8 cellular contexts compared by ENCODE assay signal in genomic region chr2:48529676-48530032, GRCh38. TPM values are rescaled to one million over a fixed set of nuclear protein-coding genes. Genes with fewer than 3 reads are reported as not detected.
A peak's percentile ranks its signal among the peaks of the same experiment; 100 is the strongest.
DNase-seq lines count a peak whose midpoint lies in the region; ATAC-seq and TF ChIP-seq lines count a peak whose summit lies in the region.

No MANE protein-coding gene starts in this region.

- H3K27me3 ChIP-seq in ACC112 (ENCODE audit: insufficient read depth, low read length) (no peaks in the 10 kb centered on the region), HCT116 (ENCODE audit: insufficient read depth, low read length) (no peaks in the 10 kb centered on the region), iPS DF 6.9 (ENCODE audit: control insufficient read depth, insufficient read depth, low read length) (no peaks in the 10 kb centered on the region)

- H3K4me3 ChIP-seq in ACC112 (ENCODE audit: low read depth, low read length) (peak overlapping the region; percentile 86), HCT116 (replicated peaks in 1 of 2; ENCODE audit: low read depth in 1 of 2, low read length in 2 of 2) (no peak overlapping the region), iPS DF 6.9 (ENCODE audit: low read length) (peak overlapping the region; percentile 28; the same call in 1 of the 2 replicates)

- H3K9me3 Mint-ChIP-seq in activated T-cell treated with anti-CD3 and anti-CD28 coated beads, Interleukin-2, amount 50 U/mL, for 72 hours, result no peaks in the 10 kb centered on the region

- RAD21 ChIA-PET in HCT116 (lab: Charles Lee; ENCODE audit: low non-redundant PET in 1 of 2, low total read pairs in 2 of 2, uncharacterized antibody in 2 of 2, unreplicated experiment in 2 of 2), result no interaction called here

- WGBS in iPS DF 6.9 (ENCODE audit: insufficient coverage, insufficient read length), result no CpG with 5 or more reads among the region's 15 CpGs

- TF ChIP-seq POLR2A in HCT116 (IDR thresholded peaks at IDR 0.05; ENCODE audit: borderline replicate concordance, extremely low read depth, insufficient read depth, insufficient read length), result no peak

- ATAC-seq in HCT116 (peak; percentile 26; the same call in 1 of the 2 replicates), GM21515 (IDR thresholded peaks at IDR 0.05; ENCODE audit: unreplicated experiment) (no peak), GM18867 (IDR thresholded peaks at IDR 0.05; ENCODE audit: unreplicated experiment) (no peak)
- ATAC-seq in activated T-cell treated with anti-CD3 and anti-CD28 coated beads, Interleukin-2, amount 50 U/mL, for 72 hours (replicated peaks in 1 of 2), result peak; percentile 27 to 28
- no peak for ATAC-seq in stimulated activated naive CD8-positive, alpha-beta T cell treated with anti-CD3 and anti-CD28 coated beads, Interleukin-15, Interleukin-2, amounts not matched to agents 100 U/mL and 50 U/mL, for 24 hours

- no TSS peak for BruUV-seq in HCT116 (replicated peaks; lab: Mats Ljungman, UMichigan)

- POLR2A ChIA-PET in HCT116 (lab: Charles Lee), result no interaction called here

- intact Hi-C loops in HCT116 (cut with micrococcal nuclease), result no loop called here

- H3K9me3 ChIP-seq in HCT116 (ENCODE audit: control insufficient read depth in 1 of 2, insufficient read depth in 1 of 2, low read depth in 1 of 2, low read length in 2 of 2), result no peaks in the 10 kb centered on the region
- H3K9me3 ChIP-seq in iPS DF 6.9 (ENCODE audit: control insufficient read depth, insufficient read depth, low read length), result no peaks in the 10 kb centered on the region

- peak overlapping the region; percentile 41 for H3K4me2 ChIP-seq in HCT116 (ENCODE audit: low read length)

- H4K20me1 ChIP-seq in HCT116 (ENCODE audit: insufficient read depth), result no peaks in the 10 kb centered on the region

- no peaks in the 10 kb centered on the region for H3K36me3 ChIP-seq in ACC112 (ENCODE audit: insufficient read depth, low read length)
- no peaks in the 10 kb centered on the region for H3K36me3 ChIP-seq in HCT116 (ENCODE audit: control insufficient read depth in 1 of 2, insufficient read depth in 2 of 2, low read length in 2 of 2)
- no peaks in the 10 kb centered on the region for H3K36me3 ChIP-seq in iPS DF 6.9 (ENCODE audit: control insufficient read depth, insufficient read depth, low read length)

- peak overlapping the region; percentile 68 for H2AFZ ChIP-seq in ACC112 (ENCODE audit: low read length, unreplicated experiment)
- no peak overlapping the region for H2AFZ ChIP-seq in HCT116 (ENCODE audit: low read depth, low read length, poor library complexity, severe bottlenecking)

- no peaks in the 10 kb centered on the region for H3K9me2 ChIP-seq in HCT116 (ENCODE audit: insufficient read depth)

- peak overlapping the region; percentile 74 for H3K27ac Mint-ChIP-seq in activated T-cell treated with anti-CD3 and anti-CD28 coated beads, Interleukin-2, amount 50 U/mL, for 72 hours

- H3K4me1 ChIP-seq in ACC112 (ENCODE audit: control insufficient read depth, insufficient read depth, low read length, unreplicated experiment) (peaks cover 8% of the 10 kb centered on the region), HCT116 (ENCODE audit: control insufficient read depth in 1 of 2, insufficient read depth in 2 of 2, low read length in 2 of 2) (no peaks in the 10 kb centered on the region), iPS DF 6.9 (ENCODE audit: control insufficient read depth, insufficient read depth, low read length) (peaks cover 2% of the 10 kb centered on the region; the same call in 1 of the 2 replicates)

- H3K36me3 Mint-ChIP-seq in activated T-cell treated with anti-CD3 and anti-CD28 coated beads, Interleukin-2, amount 50 U/mL, for 72 hours (ENCODE audit: insufficient read depth in 2 of 2), result no peaks in the 10 kb centered on the region

- peak overlapping the region; percentile 89 to 92 for H3K4me3 Mint-ChIP-seq in activated T-cell treated with anti-CD3 and anti-CD28 coated beads, Interleukin-2, amount 50 U/mL, for 72 hours

- no peaks in the 10 kb centered on the region for H3K27me3 Mint-ChIP-seq in activated T-cell treated with anti-CD3 and anti-CD28 coated beads, Interleukin-2, amount 50 U/mL, for 72 hours (ENCODE audit: low read depth)

- DNase-seq in HCT116 (ENCODE audit: low read depth, low spot score) (no peak), iPS DF 6.9 (ENCODE audit: low read depth, low spot score) (no peak)
- peak; percentile 4 for DNase-seq in activated T-cell treated with anti-CD3 and anti-CD28 coated beads, Interleukin-2, amount 50 U/mL, for 72 hours
- DNase-seq in stimulated activated naive CD8-positive, alpha-beta T cell treated with anti-CD3 and anti-CD28 coated beads, Interleukin-15, Interleukin-2, amounts not matched to agents 100 U/mL and 50 U/mL, for 24 hours, result peak; percentile 13
- DNase-seq in stimulated activated CD4-positive, alpha-beta T cell treated with anti-CD3 and anti-CD28 coated beads, Interleukin-12 subunit alpha, Interleukin-12 subunit beta, amount 100 ng/mL, for 4 hours, result no peak

- H3K9ac ChIP-seq in HCT116 (ENCODE audit: low read length), result no peak overlapping the region

- H3K79me2 ChIP-seq in ACC112 (ENCODE audit: control insufficient read depth, insufficient read depth, low read length, unreplicated experiment) (no peaks in the 10 kb centered on the region), HCT116 (ENCODE audit: insufficient read depth, low read length) (no peaks in the 10 kb centered on the region)

- H3K27ac ChIP-seq in ACC112 (ENCODE audit: low read depth, low read length) (no peak overlapping the region), HCT116 (ENCODE audit: low read depth, low read length) (no peak overlapping the region), iPS DF 6.9 (ENCODE audit: low read length) (no peak overlapping the region)

- peaks cover 5% of the 10 kb centered on the region for H3K4me1 Mint-ChIP-seq in activated T-cell treated with anti-CD3 and anti-CD28 coated beads, Interleukin-2, amount 50 U/mL, for 72 hours (ENCODE audit: low read depth)

- TF ChIP-seq CTCF in HCT116 (IDR thresholded peaks at IDR 0.05 in 2 of 3, conservative IDR thresholded peaks at IDR 0.05 in 1 of 3; ENCODE audit: borderline replicate concordance in 1 of 3, insufficient read depth in 1 of 3, low read depth in 2 of 3, low read length in 2 of 3), result no peak

- TF ChIP-seq RAD21 in HCT116 (IDR thresholded peaks at IDR 0.05; ENCODE audit: low read depth), result no peak

- CTCF ChIA-PET in HCT116 (lab: Charles Lee), result no interaction called here

TF ChIP-seq in HCT116, 20 proteins besides CTCF, POLR2A, EP300 and RAD21:
- TF ChIP-seq POLR2AphosphoS5 (IDR thresholded peaks at IDR 0.05; ENCODE audit: low read depth, low read length) (no peak), CBX3 (IDR thresholded peaks at IDR 0.05; ENCODE audit: low read depth) (no peak), EZH2phosphoT487 (IDR thresholded peaks at IDR 0.05; ENCODE audit: borderline replicate concordance) (no peak), TCF7L2 (IDR thresholded peaks at IDR 0.05; ENCODE audit: borderline replicate concordance, extremely low read depth, insufficient read depth, insufficient read length) (no peak), CEBPB (IDR thresholded peaks at IDR 0.05; ENCODE audit: low read depth) (no peak), EGR1 (IDR thresholded peaks at IDR 0.05; ENCODE audit: low read depth) (no peak), SIN3A (IDR thresholded peaks at IDR 0.05; ENCODE audit: low read depth) (no peak), JUND (IDR thresholded peaks at IDR 0.05) (no peak), ELF1 (IDR thresholded peaks at IDR 0.05; ENCODE audit: borderline replicate concordance, low read depth) (no peak), SRF (IDR thresholded peaks at IDR 0.05; ENCODE audit: low read depth) (no peak), REST (IDR thresholded peaks at IDR 0.05; ENCODE audit: low read depth) (no peak)

RNA-seq across cellular contexts. Expression of gene STON1, which starts 0.3 kb away (rescaled TPM):
- total RNA-seq in HCT116 (2021; ENCODE audit: unreplicated experiment), result 1.4 TPM
- 0.43 and 0.55 TPM in 2 replicates for polyA plus RNA-seq in HCT116 (2012)
- 1 to 10 TPM; 1.9 to 2.8 TPM for total RNA-seq in activated T-cell treated with anti-CD3 and anti-CD28 coated beads, Interleukin-2, amount 50 U/mL, for 72 hours

Comparison
In these comparisons a context has a peak if more than half of its experiments do, and no peak if none do; other contexts are left out.
1. H3K4me3 ChIP-seq: peak in ACC112 (single experiment) and iPS DF 6.9 (single experiment); none in HCT116 (0 of 2).
2. ATAC-seq: peak in HCT116 (single experiment) and activated T-cell treated with anti-CD3 and anti-CD28 coated beads, Interleukin-2, amount 50 U/mL, for 72 hours (2 of 2); none in stimulated activated naive CD8-positive, alpha-beta T cell treated with anti-CD3 and anti-CD28 coated beads, Interleukin-15, Interleukin-2, amounts not matched to agents 100 U/mL and 50 U/mL, for 24 hours (single experiment), GM21515 (single experiment) and GM18867 (single experiment).
3. DNase-seq: peak in activated T-cell treated with anti-CD3 and anti-CD28 coated beads, Interleukin-2, amount 50 U/mL, for 72 hours (2 of 2) and stimulated activated naive CD8-positive, alpha-beta T cell treated with anti-CD3 and anti-CD28 coated beads, Interleukin-15, Interleukin-2, amounts not matched to agents 100 U/mL and 50 U/mL, for 24 hours (single experiment); none in HCT116 (single experiment), iPS DF 6.9 (single experiment) and stimulated activated CD4-positive, alpha-beta T cell treated with anti-CD3 and anti-CD28 coated beads, Interleukin-12 subunit alpha, Interleukin-12 subunit beta, amount 100 ng/mL, for 4 hours (single experiment).